In the genomic region with DNA sequence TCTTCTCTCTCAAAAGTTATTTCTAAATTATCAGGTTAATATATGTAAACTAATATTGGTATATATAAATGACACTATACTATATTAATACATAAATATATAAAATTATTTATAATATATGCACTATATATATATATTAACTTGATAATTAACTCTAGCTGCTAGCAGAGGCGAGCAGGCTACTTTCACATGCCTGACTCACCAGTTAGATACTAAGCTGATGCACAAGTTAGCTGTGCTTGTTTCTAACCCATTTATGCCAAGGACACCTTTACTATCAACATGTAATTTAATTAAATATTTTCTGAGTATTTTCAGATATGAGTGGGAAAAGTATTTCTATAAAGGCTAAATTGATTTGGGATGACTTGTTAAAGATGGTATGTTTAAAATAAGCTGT, we compare ENCODE assay signal across 20 cellular contexts.
DNase-seq lines count a peak whose midpoint lies in the region; ATAC-seq, FAIRE-seq and TF ChIP-seq lines count a peak whose summit lies in the region.
"Had no signal": no experiment of that assay in that cellular context is flagged by ENCODE, and none has a peak within 500 bp of the region (broad histone marks: within the 10 kb centered on the region; RNA-seq: fewer than 3 reads in every experiment).

No MANE protein-coding gene starts in this region.

- H3K27me3 ChIP-seq in breast epithelium (no peaks in the 10 kb centered on the region), colonic mucosa (no peaks in the 10 kb centered on the region), mesenchymal stem cell (ENCODE audit: control insufficient read depth in 1 of 2, insufficient read depth in 1 of 2, low read length in 2 of 2) (no peaks in the 10 kb centered on the region), small intestine (ENCODE audit: control insufficient read depth in 2 of 2, insufficient read depth in 2 of 2, low read length in 2 of 2) (no peaks in the 10 kb centered on the region)
- H3K27me3 ChIP-seq: thyroid gland had no signal

- H2BK5ac ChIP-seq in mesenchymal stem cell (ENCODE audit: low read depth, low read length, poor library complexity, severe bottlenecking): no peak overlapping the region

- no TSS peak for BruUV-seq in MCF 10A (replicated peaks; lab: Mats Ljungman, UMichigan)

- DNase-seq in MCF 10A (ENCODE audit: unreplicated experiment): no peak
- no peak for DNase-seq in breast epithelium (ENCODE audit: low spot score in 2 of 2)
- no peak for DNase-seq in colonic mucosa
- peak; percentile 32 for DNase-seq in mesenchymal stem cell
- no peak for DNase-seq in SHP77 treated with DMSO at 0.1 percent for 48 hours (lab: John Stamatoyannopoulos, UW)
- no peak for DNase-seq in small intestine
- DNase-seq: 8988T; activated CD4-positive, alpha-beta T cell treated with anti-CD3 and anti-CD28 coated beads for 4 hours; activated gamma-delta T cell; amygdala; DMS79 treated with DMSO at 0.1 percent for 48 hours; effector memory CD4-positive, alpha-beta T cell; NCI-H2029; NCI-H524 treated with DMSO at 0.1 percent for 48 hours; T1000; thyroid gland had no signal

- no peak overlapping the region for H3K23ac ChIP-seq in mesenchymal stem cell (ENCODE audit: low read length in 2 of 2)

- POLR2A ChIA-PET in MCF 10A (lab: Yijun Ruan, JAX): interaction anchor here (0.5 to 1.8 kb wide), 3 partner anchors 8 to 52 kb away, joined by 3 to 7 read pairs (median 5); no protein-coding TSS in a partner anchor

- H2AFZ ChIP-seq in mesenchymal stem cell (ENCODE audit: low read depth, low read length): no peak overlapping the region

- FAIRE-seq in small intestine (lab: Jason Lieb, UNC): no peak

- no peak overlapping the region for H4K8ac ChIP-seq in mesenchymal stem cell (ENCODE audit: low read length)

- H2AK5ac ChIP-seq in mesenchymal stem cell (ENCODE audit: low read length, severe bottlenecking): no peak overlapping the region

- H3K9ac ChIP-seq in colonic mucosa (ENCODE audit: low read depth in 2 of 2, low read length in 2 of 2) (peak overlapping the region in 1 of 2 donors; percentile 58), mesenchymal stem cell (ENCODE audit: low read length) (peak overlapping the region; percentile 9)

- H3K4ac ChIP-seq in mesenchymal stem cell (ENCODE audit: low read depth in 1 of 2, low read length in 2 of 2): no peak overlapping the region

- no peak overlapping the region for H3K14ac ChIP-seq in mesenchymal stem cell (ENCODE audit: low read length in 2 of 2)

- H3K9me3 ChIP-seq in breast epithelium: no peaks in the 10 kb centered on the region
- no peaks in the 10 kb centered on the region for H3K9me3 ChIP-seq in colonic mucosa
- H3K9me3 ChIP-seq in mesenchymal stem cell (ENCODE audit: control insufficient read depth, low read length): no peaks in the 10 kb centered on the region
- no peaks in the 10 kb centered on the region for H3K9me3 ChIP-seq in small intestine (ENCODE audit: control insufficient read depth, low read depth)
- H3K9me3 ChIP-seq: thyroid gland had no signal

- CTCF ChIA-PET in MCF 10A (lab: Yijun Ruan, JAX): interaction anchor here (0.6 kb wide), 1 partner anchor 22 kb away, joined by 3 read pairs; no protein-coding TSS in a partner anchor

- H3K27ac ChIP-seq in breast epithelium (no peak overlapping the region), colonic mucosa (peak overlapping the region; percentile 77), mesenchymal stem cell (ENCODE audit: low read length, poor library complexity, severe bottlenecking) (no peak overlapping the region), small intestine (ENCODE audit: low read depth in 1 of 2, low read length in 1 of 2) (peak overlapping the region in 1 of 2 donors; percentile 30)
- H3K27ac ChIP-seq: thyroid gland had no signal

- H3K79me1 ChIP-seq in mesenchymal stem cell (replicated peaks; ENCODE audit: low read length, poor library complexity, severe bottlenecking): no peaks in the 10 kb centered on the region

- H4K91ac ChIP-seq in mesenchymal stem cell (ENCODE audit: low read length): no peak overlapping the region

- H3K4me3 Mint-ChIP-seq in MCF 10A (ENCODE audit: unreplicated experiment): no peak overlapping the region
- H3K4me3 Mint-ChIP-seq: CD14-positive monocyte; central memory CD8-positive, alpha-beta T cell had no signal

- H2BK12ac ChIP-seq in mesenchymal stem cell (ENCODE audit: low read length in 2 of 2): no peak overlapping the region

- H3K36me3 Mint-ChIP-seq in MCF 10A (ENCODE audit: insufficient read depth, unreplicated experiment): peaks cover 3% of the 10 kb centered on the region
- H3K36me3 Mint-ChIP-seq: CD14-positive monocyte had no signal

- no peak overlapping the region for H2BK15ac ChIP-seq in mesenchymal stem cell (ENCODE audit: low read depth, poor library complexity, severe bottlenecking)

- H3K9me3 Mint-ChIP-seq in MCF 10A (ENCODE audit: unreplicated experiment): no peaks in the 10 kb centered on the region
- H3K9me3 Mint-ChIP-seq: CD14-positive monocyte; central memory CD8-positive, alpha-beta T cell had no signal

- peaks cover 58% of the 10 kb centered on the region for H3K4me1 Mint-ChIP-seq in MCF 10A (ENCODE audit: insufficient read depth, unreplicated experiment)

- H3K4me3 ChIP-seq in breast epithelium: no peak overlapping the region
- no peak overlapping the region for H3K4me3 ChIP-seq in colonic mucosa
- no peak overlapping the region for H3K4me3 ChIP-seq in mesenchymal stem cell (ENCODE audit: insufficient read depth in 1 of 2, low read depth in 1 of 2, low read length in 2 of 2)
- no peak overlapping the region for H3K4me3 ChIP-seq in small intestine (ENCODE audit: low read depth in 1 of 2, low read length in 2 of 2)
- H3K4me3 ChIP-seq: thyroid gland had no signal

- TF ChIP-seq POLR2A in breast epithelium (IDR thresholded peaks at IDR 0.05): no peak

- no peaks in the 10 kb centered on the region for H3K27me3 Mint-ChIP-seq in MCF 10A (ENCODE audit: insufficient read depth, unreplicated experiment)

- no peak overlapping the region for H3K4me2 ChIP-seq in mesenchymal stem cell (ENCODE audit: low read length, poor library complexity, severe bottlenecking)

- TF ChIP-seq CTCF in MCF 10A (IDR thresholded peaks at IDR 0.05; ENCODE audit: unreplicated experiment): no peak
- no peak for TF ChIP-seq CTCF in breast epithelium (IDR thresholded peaks at IDR 0.05)
- no peak for TF ChIP-seq CTCF in colonic mucosa (IDR thresholded peaks at IDR 0.05)

- no peak overlapping the region for H2BK120ac ChIP-seq in mesenchymal stem cell (ENCODE audit: low read depth, low read length)

- 83% methylated on average over 1 of the region's 1 CpG for WGBS in mesenchymal stem cell
- WGBS in small intestine, 3 donors: 17 to 54% (median 41%) methylated on average over 1 of the region's 1 CpG

- H3K18ac ChIP-seq in mesenchymal stem cell (ENCODE audit: low read depth in 1 of 2, low read length in 2 of 2): no peak overlapping the region

- intact Hi-C loops in MCF 10A (cut with micrococcal nuclease): no loop called here
- intact Hi-C loops in breast epithelium (cut with DNase I; ENCODE audit: low total_unique reads): no loop called here
- intact Hi-C loops in colonic mucosa (cut with DNase I): no loop called here

- H3K4me1 ChIP-seq in breast epithelium: no peaks in the 10 kb centered on the region
- peaks cover 8% of the 10 kb centered on the region for H3K4me1 ChIP-seq in colonic mucosa
- peaks cover 25% of the 10 kb centered on the region for H3K4me1 ChIP-seq in mesenchymal stem cell (ENCODE audit: control insufficient read depth, insufficient read depth, low read depth, low read length)
- peaks cover 0 to 33% of the 10 kb centered on the region in 2 donors for H3K4me1 ChIP-seq in small intestine (ENCODE audit: control insufficient read depth in 2 of 2, insufficient read depth in 1 of 2, low read depth in 1 of 2, low read length in 1 of 2)

- no peak for ATAC-seq in HG03280 (IDR thresholded peaks at IDR 0.05; ENCODE audit: unreplicated experiment)
- ATAC-seq in GM21447 (IDR thresholded peaks at IDR 0.05; ENCODE audit: unreplicated experiment): no peak

- H3K36me3 ChIP-seq in breast epithelium (no peaks in the 10 kb centered on the region), colonic mucosa (no peaks in the 10 kb centered on the region), mesenchymal stem cell (ENCODE audit: control insufficient read depth in 1 of 2, insufficient read depth in 2 of 2, low read depth in 1 of 2, low read length in 2 of 2) (peaks cover 0 to 4% of the 10 kb centered on the region in 2 experiments), small intestine (ENCODE audit: control insufficient read depth in 2 of 2, insufficient read depth in 2 of 2, low read length in 2 of 2) (no peaks in the 10 kb centered on the region)
- H3K36me3 ChIP-seq: thyroid gland had no signal

- H3K27ac Mint-ChIP-seq in MCF 10A (ENCODE audit: low read depth, unreplicated experiment): peak overlapping the region; percentile 57
